In genomic region chr2:18349421-18349820, GRCh38 we compare ENCODE assay signal across 24 cellular contexts.
DNase-seq lines count a peak whose midpoint lies in the region; ATAC-seq, FAIRE-seq and TF ChIP-seq lines count a peak whose summit lies in the region.
"Had no signal": no experiment of that assay in that cellular context is flagged by ENCODE, and none has a peak within 500 bp of the region (broad histone marks: within the 10 kb centered on the region; RNA-seq: fewer than 3 reads in every experiment).

No MANE protein-coding gene starts in this region.

- TF ChIP-seq CTCF in keratinocyte (optimal IDR thresholded peaks at IDR 0.05 in 1 of 3, IDR thresholded peaks at IDR 0.05 in 1 of 3, conservative IDR thresholded peaks at IDR 0.05 in 1 of 3; ENCODE audit: extremely low read depth in 1 of 3, insufficient read depth in 2 of 3, low read length in 3 of 3) = no peak
- TF ChIP-seq CTCF in retinal pigment epithelial cell (conservative IDR thresholded peaks at IDR 0.05; ENCODE audit: low read depth, low read length) = no peak
- no peak for TF ChIP-seq CTCF in uterus (IDR thresholded peaks at IDR 0.05)

- peak; percentile 5 for FAIRE-seq in keratinocyte (lab: Jason Lieb, UNC)
- FAIRE-seq: GM12878, GM19239, H1 had no signal

- H3K36me3 ChIP-seq in keratinocyte (ENCODE audit: control insufficient read depth in 2 of 2, extremely low read depth in 1 of 2, insufficient read depth in 2 of 2, low read length in 2 of 2) (no peaks in the 10 kb centered on the region), uterus (no peaks in the 10 kb centered on the region)
- no peaks in the 10 kb centered on the region for H3K36me3 ChIP-seq in naive thymus-derived CD4-positive, alpha-beta T cell (ENCODE audit: control insufficient read depth in 2 of 3, insufficient read depth in 3 of 3, low read length in 3 of 3)
- H3K36me3 ChIP-seq: BLaER1 had no signal

- intact Hi-C loops in uterus (cut with DNase I; ENCODE audit: low total_unique reads) = no loop called here
- intact Hi-C loops in naive thymus-derived CD4-positive, alpha-beta T cell (cut with micrococcal nuclease) = no loop called here

- H3K9ac ChIP-seq in keratinocyte (ENCODE audit: control insufficient read depth, extremely low read depth, insufficient read depth, low read length) = no peak overlapping the region
- H3K9ac ChIP-seq: BLaER1, GM23248 had no signal

- no peaks in the 10 kb centered on the region for H3K9me1 ChIP-seq in keratinocyte (ENCODE audit: control insufficient read depth, extremely low read depth, insufficient read depth, low read length)

- dilution Hi-C loops in keratinocyte (cut with MboI; ENCODE audit: extremely low pct_ligation_motif_present, low sequenced_read_pairs) = no loop called here

- POLR2A ChIA-PET in naive thymus-derived CD4-positive, alpha-beta T cell (lab: Charles Lee) = no interaction called here

- H3K9me3 Mint-ChIP-seq in naive thymus-derived CD4-positive, alpha-beta T cell = peaks cover 0 to 11% (median 0%) of the 10 kb centered on the region in 11 donors
- H3K9me3 Mint-ChIP-seq: CD4-positive, CD25-positive, alpha-beta regulatory T cell; H9 had no signal

- no peak for ATAC-seq in naive thymus-derived CD4-positive, alpha-beta T cell
- no peak for ATAC-seq in stimulated activated naive CD8-positive, alpha-beta T cell treated with anti-CD3 and anti-CD28 coated beads, Interleukin-15, Interleukin-2, amounts not matched to agents 100 U/mL and 50 U/mL, for 24 hours
- ATAC-seq: CD8-positive, alpha-beta T cell; GM12878; HCT116 had no signal

- TF ChIP-seq POLR2A in uterus (IDR thresholded peaks at IDR 0.05) = no peak

- no peak overlapping the region for H2AFZ ChIP-seq in keratinocyte (ENCODE audit: control insufficient read depth, low read length)
- H2AFZ ChIP-seq: GM23248 had no signal

- H4K20me1 ChIP-seq in keratinocyte (ENCODE audit: control insufficient read depth, extremely low read depth, insufficient read depth, low read length) = no peaks in the 10 kb centered on the region
- H4K20me1 ChIP-seq: BLaER1 had no signal

- H3K4me3 Mint-ChIP-seq in naive thymus-derived CD4-positive, alpha-beta T cell = no peak overlapping the region
- H3K4me3 Mint-ChIP-seq: B cell; CD4-positive, CD25-positive, alpha-beta regulatory T cell; CD8-positive, alpha-beta T cell; H9 had no signal

- CTCF ChIA-PET in naive thymus-derived CD4-positive, alpha-beta T cell (lab: Charles Lee) = no interaction called here

- H3K4me1 ChIP-seq in keratinocyte (ENCODE audit: control insufficient read depth, extremely low read depth, insufficient read depth, low read length) = no peaks in the 10 kb centered on the region
- no peaks in the 10 kb centered on the region for H3K4me1 ChIP-seq in uterus
- H3K4me1 ChIP-seq in naive thymus-derived CD4-positive, alpha-beta T cell (ENCODE audit: control insufficient read depth in 2 of 2, insufficient read depth in 2 of 2, low read length in 2 of 2) = no peaks in the 10 kb centered on the region
- H3K4me1 ChIP-seq: BLaER1, Caco-2 had no signal

- no peaks in the 10 kb centered on the region for H3K79me2 ChIP-seq in keratinocyte (ENCODE audit: control insufficient read depth, insufficient read depth, low read length)

- peaks cover 0 to 13% (median 0%) of the 10 kb centered on the region in 5 donors for H3K27me3 Mint-ChIP-seq in naive thymus-derived CD4-positive, alpha-beta T cell
- H3K27me3 Mint-ChIP-seq: B cell; CD4-positive, CD25-positive, alpha-beta regulatory T cell had no signal

- H3K4me3 ChIP-seq in keratinocyte (ENCODE audit: control insufficient read depth in 2 of 3, extremely low read depth in 1 of 3, insufficient read depth in 2 of 3, low read depth in 1 of 3, low read length in 3 of 3) (no peak overlapping the region), retinal pigment epithelial cell (ENCODE audit: low read length) (no peak overlapping the region), uterus (no peak overlapping the region)
- no peak overlapping the region for H3K4me3 ChIP-seq in naive thymus-derived CD4-positive, alpha-beta T cell (ENCODE audit: low read length)
- H3K4me3 ChIP-seq: BLaER1, GM12878, GM23248 had no signal

- DNase-seq in NCI-H226 (peak; percentile 43), astrocyte of the hippocampus (ENCODE audit: low read depth, low spot score) (peak; percentile 32), keratinocyte (ENCODE audit: low read depth, low spot score) (no peak), retinal pigment epithelial cell (ENCODE audit: low read depth) (peak; percentile 27), uterus (no peak), cerebellum (ENCODE audit: low spot score) (no peak)
- DNase-seq in naive thymus-derived CD4-positive, alpha-beta T cell = no peak
- DNase-seq in stimulated activated naive CD8-positive, alpha-beta T cell treated with anti-CD3 and anti-CD28 coated beads, Interleukin-15, Interleukin-2, amounts not matched to agents 100 U/mL and 50 U/mL, for 24 hours = no peak
- DNase-seq: Caco-2; CD4-positive, CD25-positive, alpha-beta regulatory T cell; CD8-positive, alpha-beta T cell; DMS153; DMS79; EL; GDM1; GM23248; H9 had no signal

- no peaks in the 10 kb centered on the region for H3K27me3 ChIP-seq in keratinocyte (ENCODE audit: control insufficient read depth, extremely low read depth, insufficient read depth, low read length)
- no peaks in the 10 kb centered on the region for H3K27me3 ChIP-seq in uterus
- no peaks in the 10 kb centered on the region for H3K27me3 ChIP-seq in naive thymus-derived CD4-positive, alpha-beta T cell (ENCODE audit: control insufficient read depth in 2 of 2, insufficient read depth in 2 of 2, low read length in 2 of 2)
- H3K27me3 ChIP-seq: BLaER1 had no signal

- no peaks in the 10 kb centered on the region for H3K36me3 Mint-ChIP-seq in naive thymus-derived CD4-positive, alpha-beta T cell
- H3K36me3 Mint-ChIP-seq: CD4-positive, CD25-positive, alpha-beta regulatory T cell; CD8-positive, alpha-beta T cell had no signal

- no peak overlapping the region for H3K27ac ChIP-seq in keratinocyte (ENCODE audit: control insufficient read depth, insufficient read depth, low read length)
- H3K27ac ChIP-seq in uterus = no peak overlapping the region
- no peak overlapping the region for H3K27ac ChIP-seq in naive thymus-derived CD4-positive, alpha-beta T cell (ENCODE audit: low read depth, low read length)
- H3K27ac ChIP-seq: BLaER1, C4-2B, GM23248 had no signal

- no peak overlapping the region for H3K27ac Mint-ChIP-seq in naive thymus-derived CD4-positive, alpha-beta T cell
- H3K27ac Mint-ChIP-seq: B cell; CD4-positive, CD25-positive, alpha-beta regulatory T cell; CD8-positive, alpha-beta T cell; H9 had no signal

- no peak overlapping the region for H3K4me2 ChIP-seq in keratinocyte (ENCODE audit: control insufficient read depth, extremely low read depth, insufficient read depth, low read depth, low read length)
- H3K4me2 ChIP-seq: BLaER1 had no signal

- H3K9me3 ChIP-seq in keratinocyte (ENCODE audit: control insufficient read depth, low read depth, low read length) = no peaks in the 10 kb centered on the region
- H3K9me3 ChIP-seq in uterus = no peaks in the 10 kb centered on the region
- H3K9me3 ChIP-seq in naive thymus-derived CD4-positive, alpha-beta T cell (ENCODE audit: control insufficient read depth in 2 of 3, low read length in 3 of 3) = no peaks in the 10 kb centered on the region
- H3K9me3 ChIP-seq: BLaER1, Caco-2 had no signal

- H3K4me1 Mint-ChIP-seq in naive thymus-derived CD4-positive, alpha-beta T cell = no peaks in the 10 kb centered on the region
- H3K4me1 Mint-ChIP-seq: B cell; CD4-positive, CD25-positive, alpha-beta regulatory T cell; H9 had no signal

Comparison
In these comparisons a context has a peak if more than half of its experiments do, and no peak if none do; other contexts are left out.
1. DNase-seq: peak in NCI-H226 (single experiment), astrocyte of the hippocampus (single experiment) and retinal pigment epithelial cell (single experiment); none in keratinocyte (single experiment), uterus (0 of 2), naive thymus-derived CD4-positive, alpha-beta T cell (0 of 9), cerebellum (single experiment) and stimulated activated naive CD8-positive, alpha-beta T cell treated with anti-CD3 and anti-CD28 coated beads, Interleukin-15, Interleukin-2, amounts not matched to agents 100 U/mL and 50 U/mL, for 24 hours (single experiment).